26 cellular contexts compared by ENCODE assay signal in the genomic region with DNA sequence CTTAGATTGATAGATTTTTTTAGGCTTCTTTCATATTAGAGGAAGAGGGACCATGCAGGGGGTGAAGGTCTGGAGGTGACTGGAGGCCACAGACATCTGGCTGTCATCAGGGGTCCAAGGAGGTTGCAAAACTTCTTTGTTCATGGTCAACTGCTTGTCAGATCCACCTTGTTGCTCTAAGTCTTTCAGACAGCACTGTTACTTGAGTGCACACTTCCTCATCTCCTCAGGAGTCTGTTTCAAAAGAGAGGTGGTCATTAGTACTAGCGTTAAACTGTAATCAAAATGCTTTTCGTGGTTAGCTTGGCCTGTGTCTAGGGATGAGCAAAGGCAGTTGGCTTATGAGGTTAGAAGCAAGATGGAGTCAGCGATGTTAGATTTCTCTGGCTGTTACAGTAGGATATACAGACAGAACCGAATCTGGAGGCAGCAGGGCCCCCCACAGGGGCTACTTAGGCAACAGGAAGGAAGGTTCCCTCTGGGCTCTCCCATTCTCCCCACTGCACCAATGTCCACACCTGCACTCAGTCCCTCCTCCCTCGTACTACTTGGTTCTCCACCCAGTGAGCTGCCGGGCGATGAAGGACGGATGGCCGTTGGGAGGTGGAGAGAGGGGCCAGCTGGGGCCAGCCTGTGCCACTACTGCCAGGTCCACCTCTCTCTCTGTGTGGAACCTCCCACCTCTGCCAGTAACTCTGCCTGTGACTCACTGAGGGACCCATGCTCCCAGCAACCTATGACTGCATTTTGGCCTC. TPM values are rescaled to one million over a fixed set of nuclear protein-coding genes. Genes with fewer than 3 reads are reported as not detected.
DNase-seq lines count a peak whose midpoint lies in the region; FAIRE-seq and TF ChIP-seq lines count a peak whose summit lies in the region.
"Had no signal": no experiment of that assay in that cellular context is flagged by ENCODE, and none has a peak within 500 bp of the region (broad histone marks: within the 10 kb centered on the region; RNA-seq: fewer than 3 reads in every experiment).

No MANE protein-coding gene starts in this region.

- H3K4me1 ChIP-seq in sigmoid colon (peaks cover 0 to 5% (median 4%) of the 10 kb centered on the region in 4 donors), esophagus squamous epithelium (peaks cover 0 to 23% (median 0%) of the 10 kb centered on the region in 3 donors)
- H3K4me1 ChIP-seq: parathyroid adenoma had no signal

- H3K27ac ChIP-seq in sigmoid colon, result no peak overlapping the region
- no peak overlapping the region for H3K27ac ChIP-seq in esophagus squamous epithelium
- H3K27ac ChIP-seq: brain microvascular endothelial cell, parathyroid adenoma, right atrium auricular region, thoracic aorta had no signal

- TF ChIP-seq POLR2A in sigmoid colon (IDR thresholded peaks at IDR 0.05), result no peak
- TF ChIP-seq POLR2A in esophagus squamous epithelium (IDR thresholded peaks at IDR 0.05), result no peak

- FAIRE-seq in bronchial epithelial cell (lab: Jason Lieb, UNC), result peak; percentile 88
- FAIRE-seq: GM19239, islet of Langerhans had no signal

- no peaks in the 10 kb centered on the region for H3K9me3 ChIP-seq in sigmoid colon
- no peaks in the 10 kb centered on the region for H3K9me3 ChIP-seq in esophagus squamous epithelium
- H3K9me3 ChIP-seq: MG63, right atrium auricular region, thoracic aorta had no signal

- intact Hi-C loops in sigmoid colon (cut with DNase I) (no loop called here), esophagus squamous epithelium (cut with DNase I) (no loop called here)

- H3K4me3 ChIP-seq in bronchial epithelial cell (ENCODE audit: low read depth, low read length) (no peak overlapping the region), sigmoid colon (no peak overlapping the region), foreskin fibroblast (ENCODE audit: low read depth in 1 of 2, low read length in 2 of 2) (no peak overlapping the region), esophagus squamous epithelium (no peak overlapping the region)
- H3K4me3 ChIP-seq: MG63, right atrium auricular region, thoracic aorta had no signal

- no peak for TF ChIP-seq CTCF in bronchial epithelial cell (IDR thresholded peaks at IDR 0.05; ENCODE audit: insufficient read depth, low read length, severe bottlenecking)
- TF ChIP-seq CTCF in sigmoid colon (IDR thresholded peaks at IDR 0.05), result no peak
- no peak for TF ChIP-seq CTCF in foreskin fibroblast (IDR thresholded peaks at IDR 0.05; ENCODE audit: low read depth, low read length)
- TF ChIP-seq CTCF in GM20000 (IDR thresholded peaks at IDR 0.05; ENCODE audit: extremely low read depth, missing control alignments), result no peak
- no peak for TF ChIP-seq CTCF in esophagus squamous epithelium (IDR thresholded peaks at IDR 0.05)

- no peaks in the 10 kb centered on the region for H3K36me3 ChIP-seq in bronchial epithelial cell (ENCODE audit: control insufficient read depth, insufficient read depth, low read length)
- no peaks in the 10 kb centered on the region for H3K36me3 ChIP-seq in sigmoid colon
- H3K36me3 ChIP-seq in esophagus squamous epithelium, result no peaks in the 10 kb centered on the region
- H3K36me3 ChIP-seq: brain microvascular endothelial cell, MG63, right atrium auricular region, thoracic aorta had no signal

- WGBS in sigmoid colon, 2 donors, result 86 to 87% methylated on average over 9 of the region's 9 CpGs
- 72 to 88% methylated on average over 4 to 8 of the region's 9 CpGs for WGBS in esophagus squamous epithelium, 2 donors

- DNase-seq in Kasumi-1 (lab: John Stamatoyannopoulos, UW) (peak; percentile 5 to 9), NOMO-1 treated with DMSO at 0.1 percent for 48 hours (lab: John Stamatoyannopoulos, UW; ENCODE audit: unreplicated experiment) (peak; percentile 89), bronchial epithelial cell (ENCODE audit: low read depth) (no peak), sigmoid colon (peak; percentile 37), foreskin fibroblast (no peak), GM20000 (ENCODE audit: low spot score) (no peak), esophagus squamous epithelium (lab: John Stamatoyannopoulos, UW) (no peak)
- DNase-seq: activated B cell treated with CpG ODN at 0.5 μM for 24 hours; activated CD4-positive, alpha-beta memory T cell treated with anti-CD3 and anti-CD28 coated beads for 36 hours; activated naive CD4-positive, alpha-beta T cell; activated T-cell treated with anti-CD3 and anti-CD28 coated beads, Interleukin-2, amount 50 U/mL, for 1 hour; brain microvascular endothelial cell; CD4-positive, CD25-positive, alpha-beta regulatory T cell; EL; MG63; NCI-H2171 treated with DMSO at 0.1 percent for 48 hours; NCI-H526 treated with DMSO at 0.1 percent for 48 hours; stimulated activated CD4-positive, alpha-beta T cell treated with anti-CD3 and anti-CD28 coated beads, Interleukin-4, amount 100 ng/mL, for 4 hours; stimulated activated naive CD4-positive, alpha-beta T cell; SW 1271; T1000 had no signal

- H3K27me3 ChIP-seq in bronchial epithelial cell (ENCODE audit: control insufficient read depth, insufficient read depth, low read length) (peaks cover 3% of the 10 kb centered on the region), sigmoid colon (peaks cover 0 to 3% (median 0%) of the 10 kb centered on the region in 3 donors), esophagus squamous epithelium (no peaks in the 10 kb centered on the region)
- H3K27me3 ChIP-seq: brain microvascular endothelial cell, MG63, right atrium auricular region had no signal

- no peak for TF ChIP-seq EP300 in sigmoid colon (IDR thresholded peaks at IDR 0.05)

RNA-seq across cellular contexts. Expression of gene TOR1AIP2, which starts 57.2 kb away (rescaled TPM):
- 48.8 and 64.2 TPM in 2 replicates for total RNA-seq in bronchial epithelial cell
- total RNA-seq in sigmoid colon, result 10 to 100 TPM; 43.2 to 47.9 (median 45.1) TPM
- polyA plus RNA-seq in sigmoid colon, result 10 to 100 TPM in 1 of 3 donors, 1 to 10 TPM in 2; 4.2 to 15.0 (median 8.8) TPM
- total RNA-seq in esophagus squamous epithelium, result 10 to 100 TPM; 51.1 to 69.8 (median 61.0) TPM

Comparison
In these comparisons a context has a peak if more than half of its experiments do, and no peak if none do; other contexts are left out.
1. DNase-seq: peak in Kasumi-1 (2 of 2), NOMO-1 treated with DMSO at 0.1 percent for 48 hours (single experiment) and sigmoid colon (single experiment); none in bronchial epithelial cell (single experiment), foreskin fibroblast (0 of 2), GM20000 (single experiment) and esophagus squamous epithelium (single experiment).